In the genomic region with DNA sequence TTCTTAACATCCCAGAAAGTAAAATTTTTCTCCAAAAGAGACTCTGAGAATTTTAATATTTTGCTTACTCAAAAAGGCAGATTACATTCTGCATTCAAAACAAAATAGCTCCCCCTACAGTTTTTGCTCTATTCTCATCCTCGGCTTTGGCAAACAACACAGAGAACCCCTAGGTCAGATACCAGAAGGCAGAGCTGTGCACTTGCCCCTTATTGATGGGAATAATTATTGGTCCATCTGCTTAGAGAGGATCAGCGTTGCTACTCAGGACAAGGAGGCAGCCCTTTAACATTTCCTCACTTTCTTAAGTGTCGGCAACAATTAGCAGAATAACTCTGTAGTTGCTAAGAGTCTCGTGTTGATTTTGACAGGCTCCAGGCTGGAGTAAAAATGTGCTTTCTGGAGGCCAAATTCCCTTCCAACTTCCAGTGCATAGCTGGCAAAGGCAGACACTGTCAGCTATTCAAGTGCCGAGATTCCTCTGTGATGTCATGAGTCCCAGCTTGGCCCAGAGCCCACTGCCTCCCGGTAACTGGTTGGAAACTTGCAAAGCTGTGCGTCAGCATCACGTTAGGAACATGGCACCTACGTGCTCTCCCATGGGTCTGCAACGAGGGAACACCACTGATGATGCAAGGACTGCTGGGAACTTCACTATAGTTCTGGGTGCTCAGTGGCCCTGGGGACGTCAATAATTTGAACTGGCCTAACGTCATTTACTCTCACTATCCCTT, we compare ENCODE assay signal across 9 cellular contexts.
A peak's percentile ranks its signal among the peaks of the same experiment; 100 is the strongest.
DNase-seq lines count a peak whose midpoint lies in the region; ATAC-seq, FAIRE-seq and TF ChIP-seq lines count a peak whose summit lies in the region.
"Had no signal": no experiment of that assay in that cellular context is flagged by ENCODE, and none has a peak within 500 bp of the region (broad histone marks: within the 10 kb centered on the region; RNA-seq: fewer than 3 reads in every experiment).

No MANE protein-coding gene starts in this region.

- ATAC-seq in foreskin keratinocyte (peak; percentile 82), pancreas (peak; percentile 58 to 77 (median 71)), GM18909 (IDR thresholded peaks at IDR 0.05; ENCODE audit: poor library complexity, unreplicated experiment) (no peak)
- ATAC-seq in stimulated activated naive CD8-positive, alpha-beta T cell treated with anti-CD3 and anti-CD28 coated beads, Interleukin-15, Interleukin-2, amounts not matched to agents 100 U/mL and 50 U/mL, for 24 hours: no peak

- no peak overlapping the region for H3K4me3 ChIP-seq in pancreas

- 16 to 20% methylated on average over 12 of the region's 12 CpGs for WGBS in pancreas, 2 donors

- intact Hi-C loops in pancreas (cut with DNase I): no loop called here

- no peak for FAIRE-seq in RCC 7860 (lab: Jason Lieb, UNC)
- peak; percentile 89 for FAIRE-seq in pancreas (lab: Jason Lieb, UNC)
- FAIRE-seq: endometrium had no signal

- peaks cover 4% of the 10 kb centered on the region for H3K4me1 ChIP-seq in foreskin keratinocyte
- no peaks in the 10 kb centered on the region for H3K4me1 ChIP-seq in pancreas

- peak; percentile 79 for TF ChIP-seq CTCF in foreskin keratinocyte (conservative IDR thresholded peaks at IDR 0.05)
- peak in 2 of 4 donors; percentile 16 to 23 for TF ChIP-seq CTCF in pancreas (IDR thresholded peaks at IDR 0.05)

- H3K27ac ChIP-seq in foreskin keratinocyte: peak overlapping the region; percentile 58
- H3K27ac ChIP-seq in pancreas: peak overlapping the region in 1 of 4 donors; percentile 23

- H3K36me3 ChIP-seq in pancreas: no peaks in the 10 kb centered on the region

- peak; percentile 63 for DNase-seq in EH (ENCODE audit: low read depth)
- peak; percentile 7 for DNase-seq in RCC 7860 (ENCODE audit: low spot score)
- DNase-seq in foreskin keratinocyte: peak; percentile 57 to 85
- DNase-seq in pancreas: peak; percentile 49 to 72 (median 64)
- DNase-seq in NCI-H2029 (lab: John Stamatoyannopoulos, UW): no peak
- DNase-seq in NCI-H510A (lab: John Stamatoyannopoulos, UW): no peak
- DNase-seq in stimulated activated naive CD8-positive, alpha-beta T cell treated with anti-CD3 and anti-CD28 coated beads, Interleukin-15, Interleukin-2, amounts not matched to agents 100 U/mL and 50 U/mL, for 24 hours: no peak

- H3K9me3 ChIP-seq in pancreas: no peaks in the 10 kb centered on the region

- H3K27me3 ChIP-seq in foreskin keratinocyte (no peaks in the 10 kb centered on the region), pancreas (no peaks in the 10 kb centered on the region)

Comparison
In these comparisons a context has a peak if more than half of its experiments do, and no peak if none do; other contexts are left out.
1. DNase-seq: peak in EH (single experiment), RCC 7860 (single experiment), foreskin keratinocyte (2 of 2) and pancreas (6 of 6); none in NCI-H2029 (single experiment), NCI-H510A (single experiment) and stimulated activated naive CD8-positive, alpha-beta T cell treated with anti-CD3 and anti-CD28 coated beads, Interleukin-15, Interleukin-2, amounts not matched to agents 100 U/mL and 50 U/mL, for 24 hours (single experiment).
2. ATAC-seq: peak in foreskin keratinocyte (single experiment) and pancreas (4 of 4); none in GM18909 (single experiment) and stimulated activated naive CD8-positive, alpha-beta T cell treated with anti-CD3 and anti-CD28 coated beads, Interleukin-15, Interleukin-2, amounts not matched to agents 100 U/mL and 50 U/mL, for 24 hours (single experiment).